8 cellular contexts compared by ENCODE assay signal in the genomic region with DNA sequence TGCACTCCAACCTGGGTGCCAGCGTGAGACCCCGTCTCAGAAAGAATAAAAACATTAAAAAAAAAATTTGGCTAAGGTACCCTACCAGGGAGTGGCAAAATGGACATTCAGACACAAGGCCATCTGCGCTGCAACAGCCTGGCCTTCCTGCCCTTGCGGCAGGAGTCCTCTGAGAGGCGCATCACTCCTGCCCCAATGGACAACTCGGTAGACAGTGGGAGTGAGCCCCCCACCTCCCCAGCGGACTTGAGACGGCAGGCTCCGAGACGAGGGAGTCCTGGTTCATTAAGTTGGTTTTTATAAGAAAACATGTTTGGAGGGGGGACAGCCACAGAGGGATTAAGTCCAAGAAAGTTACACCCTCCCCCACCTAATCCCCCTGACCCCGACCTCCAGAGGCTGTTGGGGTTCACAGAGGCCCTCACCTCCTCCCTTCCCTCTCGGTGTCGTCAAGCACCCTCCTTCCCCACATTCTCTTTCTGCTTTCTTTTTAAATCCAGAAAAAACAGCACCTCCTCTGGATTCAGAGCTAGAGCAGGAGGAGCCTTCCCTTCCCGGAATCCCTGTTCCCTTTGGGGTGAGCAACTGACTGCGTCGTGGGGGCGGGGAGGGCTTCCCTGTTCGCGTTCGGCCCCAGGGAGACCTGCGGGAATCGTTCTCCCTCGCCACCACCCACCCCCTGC. TPM values are rescaled to one million over a fixed set of nuclear protein-coding genes. Genes with fewer than 3 reads are reported as not detected.
DNase-seq lines count a peak whose midpoint lies in the region; ATAC-seq, FAIRE-seq and TF ChIP-seq lines count a peak whose summit lies in the region.

No MANE protein-coding gene starts in this region.

- H3K36me3 ChIP-seq in CD4-positive, alpha-beta memory T cell (ENCODE audit: insufficient read depth, low read length) = no peaks in the 10 kb centered on the region
- H3K36me3 ChIP-seq in MM.1S (replicated peaks; ENCODE audit: insufficient read depth, low read length) (no peaks in the 10 kb centered on the region), bronchial epithelial cell (ENCODE audit: control insufficient read depth, insufficient read depth, low read length) (peaks cover 21% of the 10 kb centered on the region)

- H3K27ac Mint-ChIP-seq in CD4-positive, alpha-beta memory T cell = peak overlapping the region; percentile 84 to 93 (median 93)
- peak overlapping the region; percentile 94 for H3K27ac Mint-ChIP-seq in memory B cell

- H3K9me3 ChIP-seq in CD4-positive, alpha-beta memory T cell (ENCODE audit: control insufficient read depth in 1 of 2, low read length in 2 of 2) = no peaks in the 10 kb centered on the region
- no peaks in the 10 kb centered on the region for H3K9me3 ChIP-seq in MM.1S (replicated peaks; ENCODE audit: insufficient read depth, low read length)

- H3K4me3 Mint-ChIP-seq in CD4-positive, alpha-beta memory T cell = peak overlapping the region; percentile 85 to 97 (median 90)
- peak overlapping the region; percentile 92 for H3K4me3 Mint-ChIP-seq in memory B cell

- intact Hi-C loops in CD4-positive, alpha-beta memory T cell (cut with micrococcal nuclease) = loop anchor here (1.0 kb wide), 2 partner anchors 13 to 40 kb away; no protein-coding TSS in a partner anchor

- peak overlapping the region; percentile 94 for H3K4me2 ChIP-seq in MM.1S (ENCODE audit: low read depth, low read length)

- H2AFZ ChIP-seq in MM.1S (ENCODE audit: low read length) = peak overlapping the region; percentile 89

- peaks cover 51% of the 10 kb centered on the region for H3K4me1 ChIP-seq in CD4-positive, alpha-beta memory T cell (ENCODE audit: insufficient read depth, low read length)
- H3K4me1 ChIP-seq in MM.1S (ENCODE audit: low read length) = peaks cover 8% of the 10 kb centered on the region

- no peak for DNase-seq in CD4-positive, alpha-beta memory T cell
- DNase-seq in MM.1S (no peak), bronchial epithelial cell (ENCODE audit: low read depth) (no peak), memory B cell (ENCODE audit: low spot score in 2 of 2) (no peak), urothelium cell line (ENCODE audit: low spot score) (peak; percentile 4)

- peaks cover 3 to 10% of the 10 kb centered on the region in 2 donors for H3K36me3 Mint-ChIP-seq in CD4-positive, alpha-beta memory T cell
- H3K36me3 Mint-ChIP-seq in memory B cell = peaks cover 17% of the 10 kb centered on the region

- CTCF ChIA-PET in CD4-positive, alpha-beta memory T cell (lab: Charles Lee; ENCODE audit: partially characterized antibody) = interaction anchor here (1.2 to 21.4 kb wide), 7 partner anchors 7 to 829 kb away, joined by 3 to 507 read pairs (median 7); partner anchors contain the start of gene ETF1

- TF ChIP-seq CTCF in MM.1S (IDR thresholded peaks at IDR 0.05; ENCODE audit: low read length) = no peak
- no peak for TF ChIP-seq CTCF in bronchial epithelial cell (IDR thresholded peaks at IDR 0.05; ENCODE audit: insufficient read depth, low read length, severe bottlenecking)

- H3K27me3 Mint-ChIP-seq in CD4-positive, alpha-beta memory T cell = no peaks in the 10 kb centered on the region
- no peaks in the 10 kb centered on the region for H3K27me3 Mint-ChIP-seq in memory B cell

- peaks cover 6% of the 10 kb centered on the region; the same call in 1 of the 2 replicates for H3F3A ChIP-seq in MM.1S (ENCODE audit: insufficient read depth, low read length)

- H3K9me2 ChIP-seq in MM.1S (replicated peaks; ENCODE audit: insufficient read depth, low read length) = no peaks in the 10 kb centered on the region

- ATAC-seq in memory B cell (ENCODE audit: low read depth) = no peak
- ATAC-seq in esophagus mucosa = no peak
- ATAC-seq in HG03196 (IDR thresholded peaks at IDR 0.05; ENCODE audit: unreplicated experiment) = no peak
- ATAC-seq in GM18861 (IDR thresholded peaks at IDR 0.05; ENCODE audit: unreplicated experiment) = no peak

- FAIRE-seq in bronchial epithelial cell (lab: Jason Lieb, UNC) (no peak), urothelium cell line (lab: Jason Lieb, UNC) (no peak)

- no peaks in the 10 kb centered on the region for H4K20me1 ChIP-seq in MM.1S (ENCODE audit: insufficient read depth, low read length)

- peak overlapping the region; percentile 93 for H3K9ac ChIP-seq in MM.1S (ENCODE audit: low read length)

- H3K27ac ChIP-seq in CD4-positive, alpha-beta memory T cell (ENCODE audit: low read depth, low read length) = peak overlapping the region; percentile 90
- peak overlapping the region; percentile 26; the same call in 1 of the 2 replicates for H3K27ac ChIP-seq in MM.1S (ENCODE audit: low read length)

- no peaks in the 10 kb centered on the region for H3K27me3 ChIP-seq in CD4-positive, alpha-beta memory T cell (ENCODE audit: insufficient read depth, low read length)
- peaks cover 27% of the 10 kb centered on the region for H3K27me3 ChIP-seq in MM.1S (replicated peaks; ENCODE audit: insufficient read depth, low read length)
- H3K27me3 ChIP-seq in bronchial epithelial cell (ENCODE audit: control insufficient read depth, insufficient read depth, low read length) = no peaks in the 10 kb centered on the region

- POLR2A ChIA-PET in CD4-positive, alpha-beta memory T cell (lab: Charles Lee; ENCODE audit: partially characterized antibody) = interaction anchor here (0.7 to 4.7 kb wide), 10 partner anchors 15 to 974 kb away, joined by 3 to 55 read pairs (median 11); partner anchors contain the start of genes CTNNA1, ETF1, HSPA9 and KDM3B

- peaks cover 29 to 68% (median 42%) of the 10 kb centered on the region in 4 donors for H3K4me1 Mint-ChIP-seq in CD4-positive, alpha-beta memory T cell
- peaks cover 36% of the 10 kb centered on the region for H3K4me1 Mint-ChIP-seq in memory B cell

- peaks cover 0 to 4% (median 0%) of the 10 kb centered on the region in 8 donors for H3K9me3 Mint-ChIP-seq in CD4-positive, alpha-beta memory T cell
- no peaks in the 10 kb centered on the region for H3K9me3 Mint-ChIP-seq in memory B cell

- H3K79me2 ChIP-seq in MM.1S (ENCODE audit: low read length) = no peaks in the 10 kb centered on the region

- H3K4me3 ChIP-seq in CD4-positive, alpha-beta memory T cell (ENCODE audit: low read length in 2 of 2) = peak overlapping the region; percentile 79 to 85
- H3K4me3 ChIP-seq in MM.1S (ENCODE audit: low read length) (peak overlapping the region; percentile 88), bronchial epithelial cell (ENCODE audit: low read depth, low read length) (peak overlapping the region; percentile 68)

RNA-seq across cellular contexts. Expression of gene EGR1, which starts 1.8 kb away (rescaled TPM):
- 1 to 10 TPM; 1.1 TPM for total RNA-seq in CD4-positive, alpha-beta memory T cell
- 1 to 10 TPM in 1 of 2 donors, not detected in 1; 1.4 TPM for polyA plus RNA-seq in CD4-positive, alpha-beta memory T cell
- total RNA-seq in bronchial epithelial cell (6.1 and 9.0 TPM in 2 replicates), esophagus mucosa (35.1 TPM)

RNA-seq across cellular contexts. Expression of gene REEP2, which starts 24.6 kb away (rescaled TPM):
- total RNA-seq in CD4-positive, alpha-beta memory T cell = not detected
- polyA plus RNA-seq in CD4-positive, alpha-beta memory T cell = under 1 TPM in 1 of 2 donors, not detected in 1; 0.57 TPM
- total RNA-seq in bronchial epithelial cell (2.4 and 4.5 TPM in 2 replicates), esophagus mucosa (0.36 TPM)
